10 cellular contexts compared by ENCODE assay signal in the genomic region with DNA sequence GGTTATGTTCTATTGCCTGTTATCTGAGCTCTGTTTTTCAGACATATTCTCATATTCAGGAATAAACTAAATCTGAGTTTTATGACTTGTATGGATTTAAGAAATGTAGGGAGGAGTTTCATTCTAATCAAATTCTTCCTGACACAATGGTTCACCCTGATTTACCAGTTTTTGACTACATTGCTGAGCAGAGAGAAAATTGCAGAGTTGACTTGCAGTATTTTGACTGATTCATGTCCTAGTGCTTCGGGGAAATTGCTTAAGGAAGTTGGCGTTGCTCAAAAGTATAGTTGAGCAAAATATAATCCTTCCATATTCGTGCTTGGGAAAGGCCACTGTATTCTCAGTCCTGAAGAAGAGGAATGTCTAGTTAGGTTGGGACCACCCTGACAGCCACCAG. TPM values are rescaled to one million over a fixed set of nuclear protein-coding genes. Genes with fewer than 3 reads are reported as not detected.
DNase-seq lines count a peak whose midpoint lies in the region; ATAC-seq and TF ChIP-seq lines count a peak whose summit lies in the region.
"Had no signal": no experiment of that assay in that cellular context is flagged by ENCODE, and none has a peak within 500 bp of the region (broad histone marks: within the 10 kb centered on the region; RNA-seq: fewer than 3 reads in every experiment).

No MANE protein-coding gene starts in this region.

- WGBS in endodermal cell (ENCODE audit: insufficient coverage in 1 of 2, insufficient read length in 1 of 2), 2 experiments, result 88 to 94% methylated on average over 3 of the region's 3 CpGs

- ATAC-seq in DND-41 (ENCODE audit: insufficient read depth, low read depth) (no peak), gastrocnemius medialis (no peak), GM18498 (IDR thresholded peaks at IDR 0.05; ENCODE audit: unreplicated experiment) (no peak)

- H3K27ac ChIP-seq in DND-41 (ENCODE audit: low read length) (peak overlapping the region; percentile 89; the same call in 1 of the 2 replicates), endodermal cell (ENCODE audit: low read depth, low read length) (no peak overlapping the region), parathyroid adenoma (no peak overlapping the region), gastrocnemius medialis (peak overlapping the region in 2 of 4 donors; percentile 93 to 94), tibial artery (peak overlapping the region in 1 of 2 donors; percentile 89)

- H3K9ac ChIP-seq in DND-41 (ENCODE audit: low read depth, low read length), result peak overlapping the region; percentile 98
- no peak overlapping the region for H3K9ac ChIP-seq in endodermal cell (ENCODE audit: extremely low read depth, low read length, poor library complexity, severe bottlenecking)
- H3K9ac ChIP-seq in parathyroid adenoma, result no peak overlapping the region

- TF ChIP-seq CTCF in DND-41 (IDR thresholded peaks at IDR 0.05; ENCODE audit: borderline replicate concordance, extremely low read depth, low read length, poor library complexity, severe bottlenecking) (no peak), endodermal cell (conservative IDR thresholded peaks at IDR 0.05) (no peak), parathyroid adenoma (IDR thresholded peaks at IDR 0.05) (no peak), gastrocnemius medialis (IDR thresholded peaks at IDR 0.05 in 4 of 5, conservative IDR thresholded peaks at IDR 0.05 in 1 of 5) (no peak), tibial artery (IDR thresholded peaks at IDR 0.05) (no peak)

- no peak for TF ChIP-seq POLR2A in gastrocnemius medialis (IDR thresholded peaks at IDR 0.05)

- intact Hi-C loops in gastrocnemius medialis (cut with DNase I; ENCODE audit: low total_unique reads), result loop anchor here (5.0 kb wide), 1 partner anchor 1570 kb away; a partner anchor contains a TSS
- intact Hi-C loops in tibial artery (cut with DNase I; ENCODE audit: low total_unique reads), result loop anchor here (2.0 to 10.0 kb wide), 2 partner anchors 27 to 53 kb away; a partner anchor contains a TSS

- peaks cover 11% of the 10 kb centered on the region; the same call in 1 of the 2 replicates for H4K20me1 ChIP-seq in DND-41 (ENCODE audit: insufficient read depth, low read length)

- H3K4me1 ChIP-seq in DND-41 (ENCODE audit: insufficient read depth, low read length), result peaks cover 37% of the 10 kb centered on the region
- H3K4me1 ChIP-seq in endodermal cell (ENCODE audit: control insufficient read depth, insufficient read depth, low read length), result peaks cover 4% of the 10 kb centered on the region
- no peaks in the 10 kb centered on the region for H3K4me1 ChIP-seq in parathyroid adenoma
- H3K4me1 ChIP-seq in gastrocnemius medialis, result peaks cover 21 to 27% of the 10 kb centered on the region in 2 donors
- H3K4me1 ChIP-seq in tibial artery, result peaks cover 0 to 32% (median 11%) of the 10 kb centered on the region in 4 donors

- H3K79me2 ChIP-seq in DND-41 (ENCODE audit: insufficient read depth, low read length) (peaks cover 48% of the 10 kb centered on the region), parathyroid adenoma (peaks cover 4% of the 10 kb centered on the region)

- H2AFZ ChIP-seq in DND-41 (ENCODE audit: low read depth, low read length) (peak overlapping the region; percentile 88), parathyroid adenoma (peak overlapping the region; percentile 23)

- peak overlapping the region in 1 of 2 experiments; percentile 74; a peak in 2 of 4 replicates for H3K4me3 ChIP-seq in DND-41 (ENCODE audit: low read depth in 1 of 2, low read length in 2 of 2)
- H3K4me3 ChIP-seq in endodermal cell (ENCODE audit: low read length), result peak overlapping the region; percentile 99
- no peak overlapping the region for H3K4me3 ChIP-seq in parathyroid adenoma (ENCODE audit: low read depth, low read length)
- no peak overlapping the region for H3K4me3 ChIP-seq in gastrocnemius medialis
- H3K4me3 ChIP-seq in tibial artery, result no peak overlapping the region

- H3K27ac Mint-ChIP-seq in endodermal cell, result no peak overlapping the region

- in situ Hi-C loops in gastrocnemius medialis (cut with MboI; ENCODE audit: low sequenced_read_pairs in 4 of 4), result loop anchor here in 1 of 4 donors (10.0 kb wide), 1 partner anchor 77 kb away; no protein-coding TSS in a partner anchor

- H3K27me3 Mint-ChIP-seq in endodermal cell (ENCODE audit: insufficient read depth), result peaks cover 12% of the 10 kb centered on the region

- peak overlapping the region; percentile 89 for H3K4me2 ChIP-seq in DND-41 (ENCODE audit: insufficient read depth, low read length)
- no peak overlapping the region for H3K4me2 ChIP-seq in parathyroid adenoma (ENCODE audit: low read length)

- H3K36me3 Mint-ChIP-seq in endodermal cell (ENCODE audit: low read depth), result peaks cover 4% of the 10 kb centered on the region

- DNase-seq in DND-41, result no peak
- peak; percentile 33 to 54 for DNase-seq in NOMO-1 (lab: John Stamatoyannopoulos, UW; ENCODE audit: unreplicated experiment in 2 of 2)
- DNase-seq in endodermal cell, result no peak
- DNase-seq in gastrocnemius medialis, result no peak
- no peak for DNase-seq in cerebellar cortex (ENCODE audit: low spot score)
- DNase-seq in tibial artery, result no peak
- DNase-seq: GDM1, small intestine had no signal

- H3K4me1 Mint-ChIP-seq in endodermal cell, result peaks cover 5% of the 10 kb centered on the region

- H3K36me3 ChIP-seq in DND-41 (ENCODE audit: insufficient read depth, low read length), result peaks cover 15% of the 10 kb centered on the region
- peaks cover 19% of the 10 kb centered on the region for H3K36me3 ChIP-seq in endodermal cell (ENCODE audit: control insufficient read depth, insufficient read depth, low read length)
- H3K36me3 ChIP-seq in parathyroid adenoma (ENCODE audit: control insufficient read depth, insufficient read depth, low read length), result no peaks in the 10 kb centered on the region
- H3K36me3 ChIP-seq in gastrocnemius medialis, result no peaks in the 10 kb centered on the region
- peaks cover 0 to 4% (median 0%) of the 10 kb centered on the region in 3 donors for H3K36me3 ChIP-seq in tibial artery

- peak overlapping the region; percentile 90 for H3K4me3 Mint-ChIP-seq in endodermal cell

- H3K9me3 ChIP-seq in DND-41 (ENCODE audit: insufficient read depth, low read length, severe bottlenecking) (no peaks in the 10 kb centered on the region), endodermal cell (ENCODE audit: control insufficient read depth, low read length) (no peaks in the 10 kb centered on the region), parathyroid adenoma (ENCODE audit: control insufficient read depth, low read length) (no peaks in the 10 kb centered on the region), gastrocnemius medialis (no peaks in the 10 kb centered on the region), tibial artery (no peaks in the 10 kb centered on the region)

- H3K27me3 ChIP-seq in DND-41 (ENCODE audit: insufficient read depth, low read length, poor library complexity) (peaks cover 5% of the 10 kb centered on the region), endodermal cell (ENCODE audit: control insufficient read depth, insufficient read depth, low read length, poor library complexity, severe bottlenecking) (no peaks in the 10 kb centered on the region), parathyroid adenoma (ENCODE audit: control insufficient read depth, insufficient read depth, low read length) (no peaks in the 10 kb centered on the region), gastrocnemius medialis (no peaks in the 10 kb centered on the region), tibial artery (no peaks in the 10 kb centered on the region)

- no peaks in the 10 kb centered on the region for H3K9me3 Mint-ChIP-seq in endodermal cell

RNA-seq across cellular contexts. Expression of a gene that starts 1.2 kb away (rescaled TPM):
- total RNA-seq in endodermal cell, result 10 to 100 TPM; 25.1 to 28.0 TPM
- 50.2 TPM for polyA plus RNA-seq in endodermal cell (2013, experiment 1 of 2)
- 48.9 TPM for polyA plus RNA-seq in endodermal cell (2013, experiment 2 of 2)
- 10 to 100 TPM in 2 of 4 donors, 1 to 10 TPM in 2; 7.4 to 10.7 (median 9.0) TPM for total RNA-seq in gastrocnemius medialis

RNA-seq across cellular contexts. Expression of a gene that starts 28.5 kb away (rescaled TPM):
- total RNA-seq in endodermal cell (1 to 10 TPM in 1 of 2 donors, under 1 TPM in 1; 0.79 to 1.4 TPM), gastrocnemius medialis (10 to 100 TPM in 1 of 4 donors, 1 to 10 TPM in 3; 3.5 to 19.4 (median 6.1) TPM)
- 2.6 TPM for polyA plus RNA-seq in endodermal cell (2013, experiment 1 of 2)
- polyA plus RNA-seq in endodermal cell (2013, experiment 2 of 2), result 3.1 TPM

RNA-seq across cellular contexts. Expression of a gene that starts 48.6 kb away (rescaled TPM):
- 1 to 10 TPM; 5.9 to 9.2 TPM for total RNA-seq in endodermal cell
- 9.2 TPM for polyA plus RNA-seq in endodermal cell (2013, experiment 1 of 2)
- polyA plus RNA-seq in endodermal cell (2013, experiment 2 of 2), result 10.5 TPM
- 10 to 100 TPM in 1 of 4 donors, 1 to 10 TPM in 3; 2.5 to 10.0 (median 2.9) TPM for total RNA-seq in gastrocnemius medialis

RNA-seq across cellular contexts. Expression of a gene that starts 48.8 kb away (rescaled TPM):
- total RNA-seq in endodermal cell (10 to 100 TPM; 15.2 to 23.6 TPM), gastrocnemius medialis (1 to 10 TPM; 2.0 to 5.8 (median 3.7) TPM)
- 10.7 TPM for polyA plus RNA-seq in endodermal cell (2013, experiment 1 of 2)
- polyA plus RNA-seq in endodermal cell (2013, experiment 2 of 2), result 15.3 TPM

Comparison
In these comparisons a context has a peak if more than half of its experiments do, and no peak if none do; other contexts are left out.
1. DNase-seq: peak in NOMO-1 (2 of 2); none in DND-41 (single experiment), endodermal cell (single experiment), gastrocnemius medialis (0 of 2), cerebellar cortex (single experiment) and tibial artery (0 of 2).